1 cellular context compared by ENCODE assay signal in genomic region chr13:20565120-20565736, GRCh38.
TF ChIP-seq lines count a peak whose summit lies in the region.

No MANE protein-coding gene starts in this region.

TF ChIP-seq in WTC11, 78 proteins besides CTCF, POLR2A, EP300 and RAD21 (continued from another document):
- no peak for TF ChIP-seq HMGXB4 (CRISPR knock-in tag; IDR thresholded peaks at IDR 0.05)
- TF ChIP-seq ZBTB21 (CRISPR knock-in tag; IDR thresholded peaks at IDR 0.05; ENCODE audit: borderline replicate concordance) = no peak
- TF ChIP-seq PREB (CRISPR knock-in tag; IDR thresholded peaks at IDR 0.05; ENCODE audit: borderline replicate concordance) = no peak
- TF ChIP-seq SMAD3 (CRISPR knock-in tag; IDR thresholded peaks at IDR 0.05; ENCODE audit: borderline replicate concordance) = no peak
- TF ChIP-seq MXD4 (CRISPR knock-in tag; IDR thresholded peaks at IDR 0.05; ENCODE audit: borderline replicate concordance) = no peak
- TF ChIP-seq ZNF317 (CRISPR knock-in tag; IDR thresholded peaks at IDR 0.05; ENCODE audit: borderline replicate concordance, low read depth) = no peak
- no peak for TF ChIP-seq AR (CRISPR knock-in tag; IDR thresholded peaks at IDR 0.05)
